ENCODE assay signal across 8 cellular contexts in genomic region chr3:100708989-100709839, GRCh38. TPM values are rescaled to one million over a fixed set of nuclear protein-coding genes. Genes with fewer than 3 reads are reported as not detected.
DNase-seq lines count a peak whose midpoint lies in the region; ATAC-seq lines count a peak whose summit lies in the region.

Gene TFG, plus strand, starts transcription at chr3:100709494. Its CDS starts 4,192 bp downstream, at chr3:100713686.

- peaks cover 24 to 33% (median 33%) of the 10 kb centered on the region in 3 donors for H3K4me1 Mint-ChIP-seq in IgD-negative memory B cell

- DNase-seq in DMS 273 treated with DMSO at 0.1 percent for 48 hours (lab: John Stamatoyannopoulos, UW) (peak; percentile 98), OCI-M2 (lab: John Stamatoyannopoulos, UW; ENCODE audit: unreplicated experiment) (peak; percentile 87), activated T-cell treated with anti-CD3 and anti-CD28 coated beads for 4 hours (peak; percentile 94), epidermal melanocyte (ENCODE audit: insufficient read length, low spot score) (peak; percentile 97), middle frontal gyrus (ENCODE audit: extremely low spot score, low spot score) (peak; percentile 96)
- DNase-seq in stimulated activated CD8-positive, alpha-beta memory T cell treated with anti-CD3 and anti-CD28 coated beads, Interleukin-2, amount 100 ng/mL, for 48 hours (ENCODE audit: low read depth in 2 of 2), result peak; percentile 94 to 95

- H3K4me3 Mint-ChIP-seq in IgD-negative memory B cell, result peak within 1 kb of the TSS; percentile 90 to 97 (median 94)

- ATAC-seq in GM21529 (IDR thresholded peaks at IDR 0.05; ENCODE audit: unreplicated experiment), result peak; percentile 94

- H3K9me3 Mint-ChIP-seq in IgD-negative memory B cell, result no peaks in the 10 kb centered on the region

- peaks cover 6% of the 10 kb centered on the region for H3K36me3 Mint-ChIP-seq in IgD-negative memory B cell

- peak within 1 kb of the TSS; percentile 97 to 99 (median 98) for H3K27ac Mint-ChIP-seq in IgD-negative memory B cell

- peaks cover 6% of the 10 kb centered on the region for H3K27me3 Mint-ChIP-seq in IgD-negative memory B cell

RNA-seq across cellular contexts. Expression of gene TFG, which starts in this region (rescaled TPM):
- polyA plus RNA-seq in IgD-negative memory B cell, result 54.5 TPM

Comparison
In these comparisons a context has a peak if more than half of its experiments do, and no peak if none do; other contexts are left out.
1. Peak in every context shown above with its lines: DNase-seq and ATAC-seq.